8 cellular contexts compared by ENCODE assay signal in the genomic region with DNA sequence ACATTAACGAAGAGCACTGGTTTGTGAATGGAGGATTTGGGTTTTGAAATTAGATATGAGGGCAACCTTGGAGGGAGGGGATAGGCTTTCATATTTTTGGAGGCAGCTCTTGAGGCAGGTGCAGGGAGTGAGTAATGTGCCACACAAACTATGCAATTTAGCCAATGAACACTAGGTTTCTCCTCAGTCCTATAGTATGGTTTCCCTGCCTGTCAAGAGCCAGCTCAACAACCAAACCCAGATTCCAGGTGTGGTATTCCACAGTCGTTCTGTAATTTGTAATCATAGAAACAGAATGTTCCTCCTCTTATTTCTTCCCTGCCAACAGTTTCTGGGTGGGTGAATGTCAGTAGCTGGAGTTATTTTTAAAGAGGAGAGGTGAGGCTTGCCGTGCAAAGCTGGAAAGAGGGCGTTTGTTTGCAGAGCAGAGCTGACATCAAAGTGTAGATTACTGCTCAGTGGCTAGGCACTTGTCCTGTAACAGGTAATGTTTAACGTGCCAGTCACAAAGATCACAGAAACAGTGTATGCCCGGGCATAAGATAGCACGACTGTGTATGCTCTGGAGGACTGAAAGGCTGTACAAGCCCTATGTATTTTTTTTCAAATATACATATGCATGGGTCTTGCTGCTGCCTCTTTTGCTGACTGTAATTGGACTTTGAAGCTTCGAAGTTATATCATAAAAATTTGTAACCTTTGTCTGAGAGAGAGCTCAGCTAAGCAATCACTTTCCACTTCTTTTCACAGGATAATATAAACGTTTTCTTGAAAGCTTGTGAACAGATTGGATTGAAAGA.
DNase-seq lines count a peak whose midpoint lies in the region; ATAC-seq lines count a peak whose summit lies in the region.

No MANE protein-coding gene starts in this region.

- ATAC-seq in GM18873 (IDR thresholded peaks at IDR 0.05; ENCODE audit: low FRiP score, unreplicated experiment), result peak; percentile 47
- ATAC-seq in HG03442 (IDR thresholded peaks at IDR 0.05; ENCODE audit: unreplicated experiment), result peak; percentile 52
- ATAC-seq in sciatic nerve, result peak; percentile 61

- DNase-seq in ACHN (peak; percentile 66), SHP77 treated with DMSO at 0.1 percent for 48 hours (lab: John Stamatoyannopoulos, UW) (peak; percentile 91), germinal center (ENCODE audit: low spot score) (peak; percentile 32), sciatic nerve (ENCODE audit: low spot score) (no peak), NCI-H2227 (lab: John Stamatoyannopoulos, UW; ENCODE audit: unreplicated experiment) (no peak), activated gamma-delta T cell treated with Interleukin-2 at 50 U/mL for 16 hours (no peak)

- intact Hi-C loops in sciatic nerve (cut with DNase I), result no loop called here

- in situ Hi-C loops in ACHN (cut with HindIII; ENCODE audit: low pct_ligation_motif_present, low pct_unique_long_range_greater_than_20kb, low sequenced_read_pairs), result no loop called here

Comparison
In these comparisons a context has a peak if more than half of its experiments do, and no peak if none do; other contexts are left out.
1. DNase-seq: peak in ACHN (single experiment), SHP77 treated with DMSO at 0.1 percent for 48 hours (single experiment) and germinal center (single experiment); none in sciatic nerve (single experiment), NCI-H2227 (single experiment) and activated gamma-delta T cell treated with Interleukin-2 at 50 U/mL for 16 hours (single experiment).
2. Peak in every context shown above with its lines, with median percentiles within 50 percentile points of each other: ATAC-seq.